20 cellular contexts compared by ENCODE assay signal in genomic region chr5:91797581-91797980, GRCh38.
A peak's percentile ranks its signal among the peaks of the same experiment; 100 is the strongest.
DNase-seq lines count a peak whose midpoint lies in the region; ATAC-seq, FAIRE-seq and TF ChIP-seq lines count a peak whose summit lies in the region.
"Had no signal": no experiment of that assay in that cellular context is flagged by ENCODE, and none has a peak within 500 bp of the region (broad histone marks: within the 10 kb centered on the region; RNA-seq: fewer than 3 reads in every experiment).

No MANE protein-coding gene starts in this region.

- H3K27me3 ChIP-seq in Panc1 (ENCODE audit: control insufficient read depth, insufficient read depth, low read length), result no peaks in the 10 kb centered on the region
- H3K27me3 ChIP-seq: BLaER1 treated with 17β-estradiol and CSF1 and Interleukin-3, amounts not matched to agents 10 nM and 100 nM had no signal

- no peak overlapping the region for H3K4me3 ChIP-seq in Panc1 (ENCODE audit: low read depth in 2 of 2, low read length in 2 of 2)
- H3K4me3 ChIP-seq: BLaER1 treated with 17β-estradiol and CSF1 and Interleukin-3, amounts not matched to agents 10 nM and 100 nM; GM23248 had no signal

- ATAC-seq in Panc1, result peak; percentile 47
- no peak for ATAC-seq in GM21717 (IDR thresholded peaks at IDR 0.05; ENCODE audit: unreplicated experiment)

- DNase-seq in A172 (ENCODE audit: low spot score) (peak; percentile 13), HEK293T (ENCODE audit: extremely low spot score) (peak; percentile 8), Panc1 (ENCODE audit: low read depth, low spot score) (no peak), iPS DF 19.7 (ENCODE audit: low read depth, low spot score) (peak; percentile 3), urothelium cell line (ENCODE audit: low spot score) (no peak), GM13977 (ENCODE audit: low spot score) (no peak), HCEC 1CT (no peak)
- DNase-seq: ACHN; CD4-positive, CD25-positive, alpha-beta regulatory T cell; DMS153; DND-41; GDM1; GM23248; H7; HFFc6 had no signal

- CTCF ChIA-PET in HEK293T (lab: Yijun Ruan, JAX), result no interaction called here
- CTCF ChIA-PET in Panc1 (lab: Charles Lee), result no interaction called here

- no peaks in the 10 kb centered on the region for H3K36me3 ChIP-seq in Panc1 (ENCODE audit: control insufficient read depth, insufficient read depth, low read length)
- H3K36me3 ChIP-seq: BLaER1 treated with 17β-estradiol and CSF1 and Interleukin-3, amounts not matched to agents 10 nM and 100 nM had no signal

- no peak for FAIRE-seq in urothelium cell line (lab: Jason Lieb, UNC)
- FAIRE-seq: GM12892 had no signal

- peak overlapping the region; percentile 73; the same call in 1 of the 2 replicates for H3K27ac ChIP-seq in Panc1 (ENCODE audit: low read length)
- H3K27ac ChIP-seq: 22Rv1; BLaER1 treated with 17β-estradiol and CSF1 and Interleukin-3, amounts not matched to agents 10 nM and 100 nM; GM23248; HL-60 had no signal

- H3K9me3 ChIP-seq in Panc1 (ENCODE audit: control insufficient read depth, insufficient read depth, low read depth, low read length), result peaks cover 10% of the 10 kb centered on the region; the same call in 1 of the 2 replicates

- no TSS peak for BruUV-seq in Panc1 (replicated peaks; lab: Mats Ljungman, UMichigan)

- H3K4me1 ChIP-seq in Panc1 (ENCODE audit: control insufficient read depth, insufficient read depth, low read length), result peaks cover 19% of the 10 kb centered on the region
- H3K4me1 ChIP-seq: BLaER1 treated with 17β-estradiol and CSF1 and Interleukin-3, amounts not matched to agents 10 nM and 100 nM had no signal

- intact Hi-C loops in Panc1 (cut with micrococcal nuclease; ENCODE audit: unreplicated experiment), result no loop called here

- no peak for TF ChIP-seq CTCF in Panc1 (IDR thresholded peaks at IDR 0.05)
- no peak for TF ChIP-seq CTCF in GM13977 (IDR thresholded peaks at IDR 0.05; ENCODE audit: extremely low read depth, insufficient read depth, missing control alignments)

- POLR2A ChIA-PET in HEK293T (lab: Yijun Ruan, JAX) (no interaction called here), Panc1 (lab: Charles Lee) (no interaction called here)

- in situ Hi-C loops in Panc1 (cut with HindIII; ENCODE audit: low pct_unique_long_range_greater_than_20kb, low sequenced_read_pairs) (no loop called here), GM13977 (cut with MboI; ENCODE audit: low pct_unique_long_range_greater_than_20kb, low sequenced_read_pairs, unreplicated experiment) (no loop called here)

TF ChIP-seq in HEK293T, 16 proteins besides CTCF, POLR2A, EP300 and RAD21:
- TF ChIP-seq LEF1 (IDR thresholded peaks at IDR 0.05; ENCODE audit: borderline replicate concordance) (no peak), HDGF (IDR thresholded peaks at IDR 0.05; ENCODE audit: borderline replicate concordance) (no peak), FOXK2 (IDR thresholded peaks at IDR 0.05) (no peak), FOXM1 (IDR thresholded peaks at IDR 0.05; ENCODE audit: borderline replicate concordance) (no peak), L3MBTL2 (conservative IDR thresholded peaks at IDR 0.05) (no peak), SP1 (IDR thresholded peaks at IDR 0.05) (no peak), ZNF384 (IDR thresholded peaks at IDR 0.05) (no peak), BHLHE40 (IDR thresholded peaks at IDR 0.05; ENCODE audit: borderline replicate concordance) (no peak), NFRKB (IDR thresholded peaks at IDR 0.05) (no peak), ELF4 (IDR thresholded peaks at IDR 0.05) (no peak), FOXA1 (IDR thresholded peaks at IDR 0.05) (no peak), SUZ12 (IDR thresholded peaks at IDR 0.05) (no peak), ARNT (IDR thresholded peaks at IDR 0.05) (no peak), TARDBP (IDR thresholded peaks at IDR 0.05) (no peak), PKNOX1 (IDR thresholded peaks at IDR 0.05) (no peak), CTBP1 (IDR thresholded peaks at IDR 0.05; ENCODE audit: borderline replicate concordance) (no peak)

Comparison
In these comparisons a context has a peak if more than half of its experiments do, and no peak if none do; other contexts are left out.
1. DNase-seq: peak in A172 (single experiment), HEK293T (single experiment) and iPS DF 19.7 (single experiment); none in Panc1 (single experiment), urothelium cell line (single experiment), GM13977 (single experiment) and HCEC 1CT (single experiment).